Comparison of ENCODE assay signal across 1 cellular context in the genomic region with DNA sequence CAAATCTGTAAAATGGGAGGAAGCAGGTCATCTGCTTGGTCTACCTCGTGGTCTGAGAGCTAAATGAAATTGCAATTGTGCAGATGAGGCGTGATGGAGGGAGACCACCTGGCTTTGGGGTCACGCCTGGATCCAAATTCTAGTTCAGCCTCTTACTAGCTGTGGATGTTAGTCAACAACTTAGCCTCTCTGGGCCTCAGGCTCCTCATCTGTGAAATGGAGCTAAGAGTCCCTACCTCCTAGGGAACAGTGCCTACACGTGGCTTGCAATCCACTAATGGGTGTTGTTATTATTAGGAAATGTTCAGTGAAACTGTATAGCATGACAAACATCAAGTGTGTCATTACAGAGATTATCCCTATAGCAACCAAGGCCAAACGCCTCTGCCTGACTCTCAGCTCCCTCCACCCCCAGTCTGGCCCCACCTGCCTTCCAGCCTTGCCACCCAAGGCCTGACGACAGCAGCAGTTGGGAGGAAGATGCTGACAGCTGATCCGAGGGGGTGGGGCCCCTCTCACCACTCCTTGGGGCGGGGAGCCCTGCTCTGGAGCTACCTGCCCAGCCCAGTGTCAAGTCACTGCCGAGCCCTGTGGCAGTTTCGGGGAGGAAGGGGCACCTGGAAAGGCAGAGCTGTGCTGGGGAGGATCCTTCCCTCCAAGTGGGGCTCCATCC.
A peak's percentile ranks its signal among the peaks of the same experiment; 100 is the strongest.
TF ChIP-seq lines count a peak whose summit lies in the region.

No MANE protein-coding gene starts in this region.

TF ChIP-seq in IMR-90, 13 proteins besides CTCF, POLR2A, EP300 and RAD21 (continued from another document):
- TF ChIP-seq ELK1 (IDR thresholded peaks at IDR 0.05; ENCODE audit: borderline replicate concordance, low read depth, low read length) (no peak), MAFK (IDR thresholded peaks at IDR 0.05; ENCODE audit: low read depth, low read length) (no peak), CHD1 (IDR thresholded peaks at IDR 0.05; ENCODE audit: low read depth, low read length) (no peak), RCOR1 (IDR thresholded peaks at IDR 0.05; ENCODE audit: insufficient replicate concordance, low read length) (peak; percentile 98), CEBPB (IDR thresholded peaks at IDR 0.05; ENCODE audit: low read depth, low read length) (peak; percentile 69), NFE2L2 (IDR thresholded peaks at IDR 0.05; ENCODE audit: low read depth, low read length) (no peak), MAZ (IDR thresholded peaks at IDR 0.05; ENCODE audit: borderline replicate concordance, low read depth, low read length) (peak; percentile 89), BHLHE40 (IDR thresholded peaks at IDR 0.05; ENCODE audit: low read depth, low read length) (peak; percentile 53; the same call in 1 of the 2 replicates)
